Comparison of ENCODE assay signal across 8 cellular contexts in the genomic region with DNA sequence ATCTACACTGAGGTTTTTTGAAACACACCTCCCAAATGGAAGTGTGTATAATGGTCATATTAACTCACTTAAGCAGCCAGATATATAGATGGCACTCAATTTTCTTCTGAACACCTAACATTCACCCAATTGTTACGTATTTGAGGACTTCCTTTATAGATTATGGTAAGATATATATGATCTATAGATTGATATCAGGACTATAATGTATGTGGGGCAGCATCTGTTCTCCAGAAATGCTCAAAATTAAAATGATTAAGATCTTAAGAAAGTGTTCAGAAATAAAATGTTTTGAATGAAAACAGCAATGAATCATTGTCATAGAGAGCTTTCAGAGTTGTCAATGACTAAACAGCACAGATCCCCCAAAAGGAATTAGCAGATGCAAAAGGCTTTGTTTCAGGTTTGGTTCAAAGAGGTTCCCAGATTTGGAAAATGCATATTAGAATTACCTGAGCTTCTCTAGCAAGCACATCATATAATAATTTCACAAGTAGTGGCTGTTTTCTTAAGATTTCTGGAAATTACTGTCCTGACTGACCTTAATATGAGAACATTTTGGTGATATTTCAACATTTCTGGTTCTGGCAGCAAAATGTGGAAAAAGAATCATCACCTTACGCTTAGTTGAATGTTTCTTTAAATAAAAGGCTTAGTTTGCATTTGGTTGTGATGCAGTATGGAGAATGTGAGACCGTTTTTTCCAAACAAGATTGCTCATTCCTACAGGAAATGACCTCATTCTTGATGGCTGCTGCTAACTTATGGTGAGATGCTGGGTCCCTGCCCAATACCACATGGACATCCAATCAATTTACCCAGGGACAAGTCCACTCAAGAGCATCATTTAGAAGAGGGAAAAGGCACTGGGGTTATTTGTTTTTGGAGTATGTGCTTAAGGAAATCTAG. TPM values are rescaled to one million over a fixed set of nuclear protein-coding genes. Genes with fewer than 3 reads are reported as not detected.
A peak's percentile ranks its signal among the peaks of the same experiment; 100 is the strongest.
DNase-seq lines count a peak whose midpoint lies in the region; ATAC-seq, FAIRE-seq and TF ChIP-seq lines count a peak whose summit lies in the region.

No MANE protein-coding gene starts in this region.

- H3K27me3 ChIP-seq in body of pancreas, result no peaks in the 10 kb centered on the region
- H3K27me3 ChIP-seq in ovary, result no peaks in the 10 kb centered on the region

- H3K4me1 ChIP-seq in body of pancreas, result no peaks in the 10 kb centered on the region
- H3K4me1 ChIP-seq in ovary (ENCODE audit: insufficient read depth), result peaks cover 1% of the 10 kb centered on the region

- 73 to 82% methylated on average over 3 of the region's 3 CpGs for WGBS in body of pancreas, 2 donors
- 55 to 75% (median 58%) methylated on average over 3 of the region's 3 CpGs for WGBS in ovary, 3 donors

- H3K4me3 Mint-ChIP-seq in memory B cell, result no peak overlapping the region

- peak; percentile 55 for FAIRE-seq in HTR-8/SVneo (lab: Jason Lieb, UNC)

- CTCF ChIA-PET in AG04449 (lab: Yijun Ruan, JAX), result interaction anchor here (1.2 to 1.7 kb wide), 2 partner anchors 19 to 69 kb away, joined by 3 to 5 read pairs; no protein-coding TSS in a partner anchor

- peaks cover 0 to 7% of the 10 kb centered on the region in 2 donors for H3K36me3 ChIP-seq in body of pancreas (replicated peaks in 1 of 2; ENCODE audit: insufficient read depth in 1 of 2, low read depth in 2 of 2)
- H3K36me3 ChIP-seq in ovary, result no peaks in the 10 kb centered on the region

- intact Hi-C loops in body of pancreas (cut with DNase I), result no loop called here
- intact Hi-C loops in ovary (cut with DNase I), result no loop called here

- ATAC-seq in body of pancreas, result peak; percentile 56
- ATAC-seq in memory B cell (ENCODE audit: low read depth), result no peak
- ATAC-seq in HG03442 (IDR thresholded peaks at IDR 0.05; ENCODE audit: unreplicated experiment), result no peak

- no peaks in the 10 kb centered on the region for H3K9me3 Mint-ChIP-seq in memory B cell

- TF ChIP-seq POLR2A in body of pancreas (IDR thresholded peaks at IDR 0.05) (no peak), ovary (IDR thresholded peaks at IDR 0.05) (no peak)

- no peak overlapping the region for H3K27ac ChIP-seq in body of pancreas
- no peak overlapping the region for H3K27ac ChIP-seq in ovary

- H3K36me3 Mint-ChIP-seq in memory B cell, result peaks cover 23% of the 10 kb centered on the region

- POLR2A ChIA-PET in AG04449 (lab: Yijun Ruan, JAX), result interaction anchor here (0.7 to 1.3 kb wide), 2 partner anchors 18 to 32 kb away, joined by 3 read pairs; partner anchors contain the start of gene TRAF3IP2

- no peaks in the 10 kb centered on the region for H3K27me3 Mint-ChIP-seq in memory B cell

- TF ChIP-seq CTCF in AG04449 (IDR thresholded peaks at IDR 0.05; ENCODE audit: insufficient read depth, low read length, missing control alignments) (no peak), body of pancreas (IDR thresholded peaks at IDR 0.05) (no peak), ovary (IDR thresholded peaks at IDR 0.05) (no peak)

- H3K27ac Mint-ChIP-seq in memory B cell, result peak overlapping the region; percentile 75

- H3K4me3 ChIP-seq in AG04449 (ENCODE audit: low read depth, low read length), result no peak overlapping the region
- H3K4me3 ChIP-seq in body of pancreas, result no peak overlapping the region
- H3K4me3 ChIP-seq in ovary, result no peak overlapping the region

- H3K4me1 Mint-ChIP-seq in memory B cell, result peaks cover 5% of the 10 kb centered on the region

- TF ChIP-seq EP300 in ovary (IDR thresholded peaks at IDR 0.05), result no peak

- no peaks in the 10 kb centered on the region for H3K9me3 ChIP-seq in body of pancreas
- no peaks in the 10 kb centered on the region for H3K9me3 ChIP-seq in ovary

- DNase-seq in AG04449 (ENCODE audit: low read depth, low spot score), result peak; percentile 78
- peak; percentile 61 for DNase-seq in HTR-8/SVneo (ENCODE audit: insufficient read length, low spot score)
- no peak for DNase-seq in body of pancreas
- DNase-seq in memory B cell (ENCODE audit: low spot score in 2 of 2), result no peak
- no peak for DNase-seq in NCI-H446 (lab: John Stamatoyannopoulos, UW)
- no peak for DNase-seq in ovary
- DNase-seq in HK-2 (ENCODE audit: unreplicated experiment), result no peak

RNA-seq across cellular contexts. Expression of gene TRAF3IP2, which starts 31.5 kb away (rescaled TPM):
- 10 to 100 TPM; 15.8 to 29.0 TPM for total RNA-seq in body of pancreas
- 10 to 100 TPM; 14.9 to 43.0 (median 23.8) TPM for total RNA-seq in ovary
- polyA plus RNA-seq in ovary, result 10 to 100 TPM; 19.2 to 26.0 TPM

Comparison
In these comparisons a context has a peak if more than half of its experiments do, and no peak if none do; other contexts are left out.
1. DNase-seq: peak in AG04449 (single experiment) and HTR-8/SVneo (single experiment); none in body of pancreas (0 of 4), memory B cell (0 of 2), NCI-H446 (0 of 2), ovary (0 of 5) and HK-2 (single experiment).